Comparison of ENCODE assay signal across 18 cellular contexts in the genomic region with DNA sequence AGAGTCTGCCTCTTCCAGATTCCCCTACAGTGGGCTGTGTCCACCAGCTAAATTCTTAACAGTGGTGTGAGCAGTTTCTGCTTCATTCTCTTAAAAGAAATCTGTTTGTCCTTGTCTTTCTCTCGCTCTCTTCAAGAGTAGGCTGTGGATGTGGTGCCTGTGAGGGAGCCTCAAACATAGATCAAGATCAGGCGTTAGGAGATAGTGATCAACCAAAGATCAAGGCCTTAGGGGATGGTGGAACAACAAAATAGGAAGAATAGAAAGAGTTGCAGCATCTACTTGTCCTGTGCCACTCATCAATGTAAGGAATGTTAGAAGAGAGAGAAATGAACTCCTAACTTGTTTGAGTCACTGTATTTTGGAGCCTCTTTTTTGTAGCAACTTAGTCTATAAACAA.
DNase-seq lines count a peak whose midpoint lies in the region; ATAC-seq and TF ChIP-seq lines count a peak whose summit lies in the region.
"Had no signal": no experiment of that assay in that cellular context is flagged by ENCODE, and none has a peak within 500 bp of the region (broad histone marks: within the 10 kb centered on the region; RNA-seq: fewer than 3 reads in every experiment).

No MANE protein-coding gene starts in this region.

- WGBS in esophagus muscularis mucosa = 92% methylated on average over 2 of the region's 2 CpGs
- 82 to 88% methylated on average over 2 of the region's 2 CpGs for WGBS in mesodermal cell (ENCODE audit: insufficient coverage in 2 of 2), 2 experiments

- H3K9me3 ChIP-seq in DND-41 (ENCODE audit: insufficient read depth, low read length, severe bottlenecking) (no peaks in the 10 kb centered on the region), esophagus muscularis mucosa (no peaks in the 10 kb centered on the region), mesodermal cell (ENCODE audit: control insufficient read depth, low read length) (no peaks in the 10 kb centered on the region)
- H3K9me3 ChIP-seq: BE2C, HAP-1 had no signal

- H2AFZ ChIP-seq in DND-41 (ENCODE audit: low read depth, low read length) = no peak overlapping the region
- H2AFZ ChIP-seq: GM23248 had no signal

- no peaks in the 10 kb centered on the region for H3K79me2 ChIP-seq in DND-41 (ENCODE audit: insufficient read depth, low read length)

- H3K4me3 ChIP-seq in DND-41 (ENCODE audit: low read depth in 1 of 2, low read length in 2 of 2) (no peak overlapping the region), esophagus muscularis mucosa (no peak overlapping the region), mesodermal cell (ENCODE audit: extremely low read depth, insufficient read depth, low read length, poor library complexity, severe bottlenecking) (no peak overlapping the region)
- H3K4me3 ChIP-seq: GM23248, HAP-1, K562 had no signal

- no peak overlapping the region for H3K9ac ChIP-seq in DND-41 (ENCODE audit: low read depth, low read length)
- H3K9ac ChIP-seq: GM23248 had no signal

- H3K4me1 ChIP-seq in DND-41 (ENCODE audit: insufficient read depth, low read length) = no peaks in the 10 kb centered on the region
- no peaks in the 10 kb centered on the region for H3K4me1 ChIP-seq in esophagus muscularis mucosa
- peaks cover 8% of the 10 kb centered on the region for H3K4me1 ChIP-seq in mesodermal cell (ENCODE audit: control insufficient read depth, insufficient read depth, low read length, poor library complexity, severe bottlenecking)
- H3K4me1 ChIP-seq: HAP-1 had no signal

- H3K36me3 ChIP-seq in DND-41 (ENCODE audit: insufficient read depth, low read length) = no peaks in the 10 kb centered on the region
- H3K36me3 ChIP-seq in esophagus muscularis mucosa = no peaks in the 10 kb centered on the region
- no peaks in the 10 kb centered on the region for H3K36me3 ChIP-seq in mesodermal cell (ENCODE audit: control insufficient read depth, insufficient read depth, low read length)
- H3K36me3 ChIP-seq: BE2C, HAP-1 had no signal

- no peak for TF ChIP-seq EP300 in esophagus muscularis mucosa (IDR thresholded peaks at IDR 0.05)

- H3K27me3 ChIP-seq in DND-41 (ENCODE audit: insufficient read depth, low read length, poor library complexity) (no peaks in the 10 kb centered on the region), esophagus muscularis mucosa (no peaks in the 10 kb centered on the region)
- H3K27me3 ChIP-seq: BE2C had no signal

- intact Hi-C loops in esophagus muscularis mucosa (cut with DNase I) = no loop called here

- H3K27ac ChIP-seq in DND-41 (ENCODE audit: low read length) (no peak overlapping the region), esophagus muscularis mucosa (replicated peaks in 1 of 4) (no peak overlapping the region), mesodermal cell (ENCODE audit: low read depth, low read length, severe bottlenecking) (peak overlapping the region; percentile 10)
- H3K27ac ChIP-seq: GM23248, HL-60 had no signal

- TF ChIP-seq POLR2A in esophagus muscularis mucosa (IDR thresholded peaks at IDR 0.05; ENCODE audit: low read depth) = no peak

- peak; percentile 83 for ATAC-seq in DND-41 (ENCODE audit: insufficient read depth, low read depth)
- ATAC-seq: K562 had no signal

- no peak overlapping the region for H3K4me2 ChIP-seq in DND-41 (ENCODE audit: insufficient read depth, low read length)

- H4K20me1 ChIP-seq in DND-41 (ENCODE audit: insufficient read depth, low read length) = no peaks in the 10 kb centered on the region

- no peak for TF ChIP-seq CTCF in DND-41 (IDR thresholded peaks at IDR 0.05; ENCODE audit: borderline replicate concordance, extremely low read depth, low read length, poor library complexity, severe bottlenecking)
- no peak for TF ChIP-seq CTCF in esophagus muscularis mucosa (IDR thresholded peaks at IDR 0.05)

- DNase-seq in DND-41 (peak; percentile 5), esophagus muscularis mucosa (ENCODE audit: extremely low spot score) (peak; percentile 26), NCI-H146 (lab: John Stamatoyannopoulos, UW) (no peak), putamen (ENCODE audit: low spot score) (no peak), NCI-H748 treated with DMSO at 0.1 percent for 48 hours (lab: John Stamatoyannopoulos, UW) (no peak)
- DNase-seq: ACHN; BE2C; C1 segment of cervical spinal cord; CD4-positive, CD25-positive, alpha-beta regulatory T cell; CD8-positive, alpha-beta memory T cell; COR-L47; GF-D8; GM23248; IMR-90 had no signal

Comparison
In these comparisons a context has a peak if more than half of its experiments do, and no peak if none do; other contexts are left out.
1. DNase-seq: peak in DND-41 (single experiment) and esophagus muscularis mucosa (single experiment); none in NCI-H146 (single experiment), putamen (single experiment) and NCI-H748 treated with DMSO at 0.1 percent for 48 hours (single experiment).